20 cellular contexts compared by ENCODE assay signal in the genomic region with DNA sequence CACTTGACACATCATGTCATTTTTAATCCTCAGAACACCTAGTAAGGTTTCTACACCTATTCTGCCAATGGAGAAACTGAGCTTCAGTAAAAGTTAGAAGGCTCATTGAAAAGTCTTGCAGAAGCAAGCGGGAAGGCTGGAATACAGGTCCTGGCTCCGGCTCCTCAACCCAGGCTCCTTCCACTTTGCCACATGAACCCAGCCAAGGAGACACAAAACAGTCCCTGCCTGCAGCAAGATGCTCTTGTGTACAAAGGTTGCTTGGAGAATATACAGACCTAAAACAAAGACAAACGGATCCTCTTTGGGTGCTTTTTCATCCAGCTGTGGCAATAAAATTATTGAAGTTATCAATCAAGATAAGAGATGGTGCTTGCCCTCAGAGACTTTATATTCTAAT.
"Had no signal": no experiment of that assay in that cellular context is flagged by ENCODE, and none has a peak within 500 bp of the region (broad histone marks: within the 10 kb centered on the region; RNA-seq: fewer than 3 reads in every experiment).

No MANE protein-coding gene starts in this region.

- H2AFZ ChIP-seq: neural progenitor cell had no signal

- H3K4me1 ChIP-seq: colonic mucosa, testis had no signal

- H3K4me2 ChIP-seq: neural progenitor cell had no signal

- DNase-seq: caudate nucleus; colonic mucosa; effector CD4-positive, alpha-beta T cell; endodermal cell; heart left ventricle; hippocampal formation; left colon; mesendoderm; natural killer cell; nucleus accumbens; ovary; right cardiac atrium; stimulated activated CD4-positive, alpha-beta T cell treated with anti-CD3 and anti-CD28 coated beads, Interleukin-4, amount 100 ng/mL, for 1 hour; stimulated activated CD8-positive, alpha-beta memory T cell treated with anti-CD3 and anti-CD28 coated beads, Interleukin-4, amount 100 ng/mL, for 48 hours; stimulated activated naive CD8-positive, alpha-beta T cell treated with anti-CD3 and anti-CD28 coated beads, Interleukin-15, Interleukin-2, amounts not matched to agents 100 U/mL and 50 U/mL, for 24 hours; testis had no signal

- H3K27me3 ChIP-seq: colonic mucosa, heart left ventricle, neural progenitor cell, ovary, testis had no signal

- H3K36me3 Mint-ChIP-seq: natural killer cell; stimulated activated effector memory CD8-positive, alpha-beta T cell treated with anti-CD3 and anti-CD28 coated beads, Interleukin-12 subunit alpha, Interleukin-12 subunit beta, amount 100 ng/mL, for 72 hours; type B pancreatic cell had no signal

- ATAC-seq: heart left ventricle; left colon; natural killer cell; right cardiac atrium; stimulated activated effector memory CD8-positive, alpha-beta T cell treated with anti-CD3 and anti-CD28 coated beads, Interleukin-12 subunit alpha, Interleukin-12 subunit beta, amount 100 ng/mL, for 72 hours; stimulated activated naive CD8-positive, alpha-beta T cell treated with anti-CD3 and anti-CD28 coated beads, Interleukin-15, Interleukin-2, amounts not matched to agents 100 U/mL and 50 U/mL, for 24 hours had no signal

- H3K4me3 ChIP-seq: colonic mucosa, heart left ventricle, neural progenitor cell, ovary, testis had no signal

- FAIRE-seq: urothelium cell line had no signal

- H3K4me1 Mint-ChIP-seq: natural killer cell; stimulated activated effector memory CD8-positive, alpha-beta T cell treated with anti-CD3 and anti-CD28 coated beads, Interleukin-12 subunit alpha, Interleukin-12 subunit beta, amount 100 ng/mL, for 72 hours had no signal

- H3K9me3 Mint-ChIP-seq: endodermal cell; natural killer cell; neural progenitor cell; stimulated activated effector memory CD8-positive, alpha-beta T cell treated with anti-CD3 and anti-CD28 coated beads, Interleukin-12 subunit alpha, Interleukin-12 subunit beta, amount 100 ng/mL, for 72 hours; type B pancreatic cell had no signal

- H3K36me3 ChIP-seq: colonic mucosa, neural progenitor cell, ovary had no signal

- H3K4me3 Mint-ChIP-seq: endodermal cell; natural killer cell; neural progenitor cell; stimulated activated effector memory CD8-positive, alpha-beta T cell treated with anti-CD3 and anti-CD28 coated beads, Interleukin-12 subunit alpha, Interleukin-12 subunit beta, amount 100 ng/mL, for 72 hours; type B pancreatic cell had no signal

- H3K9ac ChIP-seq: neural progenitor cell had no signal

- H3K9me3 ChIP-seq: colonic mucosa, heart left ventricle, ovary, testis had no signal

- H3K27me3 Mint-ChIP-seq: type B pancreatic cell had no signal

- H3K27ac ChIP-seq: colonic mucosa, neural progenitor cell, ovary, testis had no signal

- H3K27ac Mint-ChIP-seq: endodermal cell; natural killer cell; neural progenitor cell; stimulated activated effector memory CD8-positive, alpha-beta T cell treated with anti-CD3 and anti-CD28 coated beads, Interleukin-12 subunit alpha, Interleukin-12 subunit beta, amount 100 ng/mL, for 72 hours; type B pancreatic cell had no signal
